8 cellular contexts compared by ENCODE assay signal in the genomic region with DNA sequence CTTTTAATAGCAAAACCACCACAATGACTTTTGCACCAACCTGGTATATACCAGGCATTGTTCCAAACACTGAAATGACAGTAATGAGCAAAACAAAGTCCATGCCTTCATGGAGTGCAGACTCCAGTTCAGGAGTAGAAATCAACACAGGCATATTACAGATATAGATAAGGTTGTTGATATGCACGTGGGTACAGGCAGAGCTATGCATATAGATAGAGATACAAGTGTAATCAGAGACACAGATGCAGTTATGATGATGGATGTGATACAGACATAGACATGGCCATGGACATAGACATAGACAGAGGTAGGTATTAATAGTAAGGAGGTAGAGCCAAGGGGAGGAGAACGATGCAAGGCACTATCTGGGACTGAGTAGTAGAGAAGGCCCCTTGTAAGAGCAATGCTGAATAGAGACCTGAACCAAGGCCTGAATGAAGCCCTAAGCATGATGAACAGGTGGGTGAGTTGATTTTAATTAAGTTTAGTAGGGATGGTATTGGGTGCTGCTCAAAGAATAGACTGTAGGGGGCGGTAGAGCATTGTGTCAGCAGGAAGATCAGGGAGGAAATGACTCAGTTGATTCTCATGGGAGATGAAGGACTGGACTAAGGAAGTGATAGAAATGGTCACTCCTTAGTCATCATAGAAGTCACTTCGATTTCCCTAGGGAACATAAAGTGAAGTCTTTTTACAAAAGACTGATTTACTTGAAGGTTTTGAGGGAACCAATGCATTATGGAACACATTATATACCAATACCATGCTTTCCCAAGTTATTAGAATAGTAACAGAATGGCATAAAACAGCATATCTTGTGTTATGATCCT. TPM values are rescaled to one million over a fixed set of nuclear protein-coding genes. Genes with fewer than 3 reads are reported as not detected.
A peak's percentile ranks its signal among the peaks of the same experiment; 100 is the strongest.
DNase-seq lines count a peak whose midpoint lies in the region; ATAC-seq, FAIRE-seq and TF ChIP-seq lines count a peak whose summit lies in the region.

No MANE protein-coding gene starts in this region.

- no peak overlapping the region for H3K4ac ChIP-seq in neuronal stem cell (ENCODE audit: low read length)

- peak; percentile 76 for TF ChIP-seq CTCF in GM13977 (IDR thresholded peaks at IDR 0.05; ENCODE audit: extremely low read depth, insufficient read depth, missing control alignments)
- TF ChIP-seq CTCF in pancreas (IDR thresholded peaks at IDR 0.05), result peak in 3 of 4 donors; percentile 25 to 31 (median 30)

- no peak overlapping the region for H3K4me2 ChIP-seq in neuronal stem cell (ENCODE audit: insufficient read depth, low read length, poor library complexity, severe bottlenecking)

- H3K9ac ChIP-seq in neuronal stem cell (ENCODE audit: low read depth, low read length, poor library complexity), result no peak overlapping the region

- H3K4me1 ChIP-seq in ACC112 (ENCODE audit: control insufficient read depth, insufficient read depth, low read length, unreplicated experiment) (peaks cover 21% of the 10 kb centered on the region), pancreas (no peaks in the 10 kb centered on the region), neuronal stem cell (ENCODE audit: control insufficient read depth in 2 of 2, insufficient read depth in 1 of 2, low read depth in 1 of 2, low read length in 2 of 2) (peaks cover 0 to 5% of the 10 kb centered on the region in 2 donors)

- H3K79me1 ChIP-seq in neuronal stem cell (ENCODE audit: low read depth, low read length), result no peaks in the 10 kb centered on the region

- FAIRE-seq in pancreas (lab: Jason Lieb, UNC), result no peak

- TF ChIP-seq POLR2A in erythroblast (IDR thresholded peaks at IDR 0.05; ENCODE audit: low read length), result no peak

- H2BK5ac ChIP-seq in neuronal stem cell (ENCODE audit: low read length), result no peak overlapping the region

- H3K14ac ChIP-seq in neuronal stem cell (ENCODE audit: low read length), result no peak overlapping the region

- H2BK12ac ChIP-seq in neuronal stem cell (ENCODE audit: low read length), result no peak overlapping the region

- no peaks in the 10 kb centered on the region for H3K27me3 ChIP-seq in ACC112 (ENCODE audit: insufficient read depth, low read length)
- no peaks in the 10 kb centered on the region for H3K27me3 ChIP-seq in pancreas
- no peaks in the 10 kb centered on the region for H3K27me3 ChIP-seq in neuronal stem cell (ENCODE audit: control insufficient read depth in 3 of 3, insufficient read depth in 3 of 3, low read depth in 1 of 3, low read length in 3 of 3)

- no peak overlapping the region for H3K4me3 ChIP-seq in ACC112 (ENCODE audit: low read depth, low read length)
- H3K4me3 ChIP-seq in pancreas, result no peak overlapping the region
- H3K4me3 ChIP-seq in neuronal stem cell (ENCODE audit: low read length in 2 of 2), result no peak overlapping the region

- H3K23ac ChIP-seq in neuronal stem cell (ENCODE audit: low read depth, low read length, poor library complexity), result no peak overlapping the region

- H3K79me2 ChIP-seq in ACC112 (ENCODE audit: control insufficient read depth, insufficient read depth, low read length, unreplicated experiment), result no peaks in the 10 kb centered on the region

- DNase-seq in GM13977 (ENCODE audit: low spot score) (peak; percentile 64), NCI-H187 treated with DMSO at 0.1 percent for 48 hours (lab: John Stamatoyannopoulos, UW) (peak; percentile 64), erythroblast (lab: John Stamatoyannopoulos, UW) (peak; percentile 84 to 92), pancreas (no peak), neuronal stem cell (ENCODE audit: low spot score) (no peak)
- peak; percentile 46 for DNase-seq in activated CD4-positive, alpha-beta T cell treated with anti-CD3 and anti-CD28 coated beads, Interleukin-2, amount 50 U/mL, for 1 hour

- intact Hi-C loops in pancreas (cut with DNase I), result no loop called here

- no peak overlapping the region for H2BK120ac ChIP-seq in neuronal stem cell (ENCODE audit: low read depth, low read length)

- in situ Hi-C loops in GM13977 (cut with MboI; ENCODE audit: low pct_unique_long_range_greater_than_20kb, low sequenced_read_pairs, unreplicated experiment), result no loop called here

- H2BK15ac ChIP-seq in neuronal stem cell (ENCODE audit: low read length), result no peak overlapping the region

- no peak overlapping the region for H4K8ac ChIP-seq in neuronal stem cell (ENCODE audit: low read depth, low read length)

- H2AFZ ChIP-seq in ACC112 (ENCODE audit: low read length, unreplicated experiment) (no peak overlapping the region), neuronal stem cell (ENCODE audit: low read length) (no peak overlapping the region)

- no peak overlapping the region for H4K91ac ChIP-seq in neuronal stem cell (ENCODE audit: low read depth, low read length, poor library complexity)

- no peak overlapping the region for H3K18ac ChIP-seq in neuronal stem cell (ENCODE audit: low read length)

- H3K27ac ChIP-seq in ACC112 (ENCODE audit: low read depth, low read length), result peak overlapping the region; percentile 62; the same call in 1 of the 2 replicates
- H3K27ac ChIP-seq in pancreas, result no peak overlapping the region
- H3K27ac ChIP-seq in neuronal stem cell (replicated peaks; ENCODE audit: low read length), result no peak overlapping the region

- H3K36me3 ChIP-seq in ACC112 (ENCODE audit: insufficient read depth, low read length), result no peaks in the 10 kb centered on the region; the same call in 1 of the 2 replicates
- H3K36me3 ChIP-seq in pancreas, result no peaks in the 10 kb centered on the region
- H3K36me3 ChIP-seq in neuronal stem cell (replicated peaks in 1 of 2; ENCODE audit: control insufficient read depth in 2 of 2, insufficient read depth in 2 of 2, low read length in 2 of 2), result no peaks in the 10 kb centered on the region

- no peak overlapping the region for H2AK5ac ChIP-seq in neuronal stem cell (ENCODE audit: low read depth, low read length)

- ATAC-seq in HG02798 (IDR thresholded peaks at IDR 0.05; ENCODE audit: poor library complexity, unreplicated experiment) (peak; percentile 93), pancreas (peak in 3 of 4 donors; percentile 74 to 75 (median 75))

- 27 to 49% methylated on average over 4 of the region's 4 CpGs for WGBS in pancreas, 2 donors
- no CpG with 5 or more reads among the region's 4 CpGs for WGBS in neuronal stem cell (ENCODE audit: extremely low coverage in 2 of 2, insufficient read length in 2 of 2, insufficient replicate concordance in 1 of 2), 2 donors

- H3K9me3 ChIP-seq in pancreas (no peaks in the 10 kb centered on the region), neuronal stem cell (replicated peaks in 1 of 2; ENCODE audit: control insufficient read depth in 2 of 2, insufficient read depth in 1 of 2, low read depth in 1 of 2, low read length in 2 of 2) (peaks cover 2 to 10% of the 10 kb centered on the region in 2 donors)

RNA-seq across cellular contexts. Expression of a gene that starts 39.4 kb away (rescaled TPM):
- total RNA-seq in pancreas, result 1 to 10 TPM; 2.5 to 4.3 (median 3.5) TPM
- 1 to 10 TPM; 1.7 to 2.4 TPM for polyA plus RNA-seq in pancreas
- 0.21 TPM for polyA plus RNA-seq in neuronal stem cell (2013, experiment 1 of 2)
- polyA plus RNA-seq in neuronal stem cell (2013, experiment 2 of 2), result 0.19 TPM

RNA-seq across cellular contexts. Expression of a gene that starts 51.3 kb away (rescaled TPM):
- total RNA-seq in pancreas, result 1 to 10 TPM in 5 of 6 donors, under 1 TPM in 1; 0.60 to 2.9 (median 2.1) TPM
- 1 to 10 TPM in 1 of 2 donors, under 1 TPM in 1; 0.95 to 1.9 TPM for polyA plus RNA-seq in pancreas
- polyA plus RNA-seq in neuronal stem cell (2013, experiment 1 of 2), result 0.03 TPM
- polyA plus RNA-seq in neuronal stem cell (2013, experiment 2 of 2), result 0.06 TPM

Comparison
In these comparisons a context has a peak if more than half of its experiments do, and no peak if none do; other contexts are left out.
1. DNase-seq: peak in GM13977 (single experiment), NCI-H187 treated with DMSO at 0.1 percent for 48 hours (single experiment), activated CD4-positive, alpha-beta T cell treated with anti-CD3 and anti-CD28 coated beads, Interleukin-2, amount 50 U/mL, for 1 hour (single experiment) and erythroblast (2 of 2); none in pancreas (0 of 6) and neuronal stem cell (single experiment).